In genomic region chr18:5287854-5288253, GRCh38 we compare ENCODE assay signal across 24 cellular contexts. TPM values are rescaled to one million over a fixed set of nuclear protein-coding genes. Genes with fewer than 3 reads are reported as not detected.
DNase-seq lines count a peak whose midpoint lies in the region; ATAC-seq, FAIRE-seq and TF ChIP-seq lines count a peak whose summit lies in the region.
"Had no signal": no experiment of that assay in that cellular context is flagged by ENCODE, and none has a peak within 500 bp of the region (broad histone marks: within the 10 kb centered on the region; RNA-seq: fewer than 3 reads in every experiment).

No MANE protein-coding gene starts in this region.

- H3K4me3 Mint-ChIP-seq in naive thymus-derived CD4-positive, alpha-beta T cell = peak overlapping the region in 1 of 10 donors; percentile 21

- H3K9ac ChIP-seq in SU-DHL-6 (ENCODE audit: low read length) = no peak overlapping the region

- no peaks in the 10 kb centered on the region for H3K9me3 Mint-ChIP-seq in naive thymus-derived CD4-positive, alpha-beta T cell

- CTCF ChIA-PET in naive thymus-derived CD4-positive, alpha-beta T cell (lab: Charles Lee) = no interaction called here

- intact Hi-C loops in naive thymus-derived CD4-positive, alpha-beta T cell (cut with micrococcal nuclease) = no loop called here

- POLR2A ChIA-PET in naive thymus-derived CD4-positive, alpha-beta T cell (lab: Charles Lee) = interaction anchor here (2.0 kb wide), 1 partner anchor 50 kb away, joined by 4 read pairs; no protein-coding TSS in a partner anchor

- H3K4me1 Mint-ChIP-seq in naive thymus-derived CD4-positive, alpha-beta T cell = peaks cover 9 to 70% (median 62%) of the 10 kb centered on the region in 7 donors

- H3K36me3 ChIP-seq in H7 (replicated peaks; ENCODE audit: control insufficient read depth, insufficient read depth, low read length) (peaks cover 8% of the 10 kb centered on the region), SU-DHL-6 (ENCODE audit: low read length) (peaks cover 12% of the 10 kb centered on the region; the same call in 1 of the 2 replicates)
- peaks cover 3 to 14% (median 13%) of the 10 kb centered on the region in 3 experiments for H3K36me3 ChIP-seq in naive thymus-derived CD4-positive, alpha-beta T cell (ENCODE audit: control insufficient read depth in 2 of 3, insufficient read depth in 3 of 3, low read length in 3 of 3)

- peak overlapping the region in 5 of 9 donors; percentile 20 to 83 (median 54) for H3K27ac Mint-ChIP-seq in naive thymus-derived CD4-positive, alpha-beta T cell

- DNase-seq in NCI-H82 (lab: John Stamatoyannopoulos, UW) = peak; percentile 56
- no peak for DNase-seq in NCI-H82 treated with DMSO at 0.1 percent for 48 hours (lab: John Stamatoyannopoulos, UW; ENCODE audit: unreplicated experiment)
- peak; percentile 7 for DNase-seq in H7
- no peak for DNase-seq in naive thymus-derived CD4-positive, alpha-beta T cell
- no peak for DNase-seq in GM12891 (ENCODE audit: insufficient read length, low spot score)
- no peak for DNase-seq in NCI-H1930 (lab: John Stamatoyannopoulos, UW)
- DNase-seq: AML-193, DND-41, NCI-H1092, NCI-H1436 treated with DMSO at 0.1 percent for 48 hours, NCI-H2029, NCI-H2171, NCI-H526 treated with DMSO at 0.1 percent for 48 hours, SIG-M5, T-helper 1 cell had no signal

- H3K27ac ChIP-seq in SU-DHL-6 (ENCODE audit: low read depth, low read length) = peak overlapping the region; percentile 79
- no peak overlapping the region for H3K27ac ChIP-seq in naive thymus-derived CD4-positive, alpha-beta T cell (ENCODE audit: low read depth, low read length)
- H3K27ac ChIP-seq: C4-2B had no signal

- peaks cover 2 to 12% of the 10 kb centered on the region in 2 donors for H3K4me1 ChIP-seq in naive thymus-derived CD4-positive, alpha-beta T cell (ENCODE audit: control insufficient read depth in 2 of 2, insufficient read depth in 2 of 2, low read length in 2 of 2)

- H3K36me3 Mint-ChIP-seq in naive thymus-derived CD4-positive, alpha-beta T cell = peaks cover 14 to 33% (median 22%) of the 10 kb centered on the region in 5 donors

- H3K79me2 ChIP-seq in SU-DHL-6 (ENCODE audit: insufficient read depth, low read length) = peaks cover 4% of the 10 kb centered on the region

- H3F3A ChIP-seq in SU-DHL-6 (ENCODE audit: insufficient read depth) = peaks cover 11% of the 10 kb centered on the region

- ATAC-seq in naive thymus-derived CD4-positive, alpha-beta T cell = no peak
- no peak for ATAC-seq in GM18867 (IDR thresholded peaks at IDR 0.05; ENCODE audit: unreplicated experiment)
- ATAC-seq: HepG2, K562, Panc1, SK-N-SH treated with all-trans-retinoic acid at 6 μM for 48 hours had no signal

- no peaks in the 10 kb centered on the region for H3K9me2 ChIP-seq in SU-DHL-6 (replicated peaks; ENCODE audit: insufficient read depth, low read length)

- H3K4me3 ChIP-seq in H7 (ENCODE audit: insufficient read depth, low read depth, low read length) (no peak overlapping the region), SU-DHL-6 (ENCODE audit: insufficient read depth, low read length, poor library complexity, severe bottlenecking) (no peak overlapping the region)
- no peak overlapping the region for H3K4me3 ChIP-seq in naive thymus-derived CD4-positive, alpha-beta T cell (ENCODE audit: low read length)
- H3K4me3 ChIP-seq: K562 had no signal

- H2AFZ ChIP-seq in SU-DHL-6 (ENCODE audit: low read depth, low read length, severe bottlenecking) = no peak overlapping the region

- no peak for TF ChIP-seq CTCF in SU-DHL-6 (IDR thresholded peaks at IDR 0.05; ENCODE audit: insufficient read depth, low read length, poor library complexity, severe bottlenecking)

- no peaks in the 10 kb centered on the region for H3K27me3 ChIP-seq in H7 (ENCODE audit: control insufficient read depth, insufficient read depth, low read length)
- H3K27me3 ChIP-seq in SU-DHL-6 (ENCODE audit: low read length) = no peaks in the 10 kb centered on the region
- no peaks in the 10 kb centered on the region for H3K27me3 ChIP-seq in naive thymus-derived CD4-positive, alpha-beta T cell (ENCODE audit: control insufficient read depth in 2 of 2, insufficient read depth in 2 of 2, low read length in 2 of 2)

- H3K9me3 ChIP-seq in SU-DHL-6 (ENCODE audit: insufficient read depth, low read length) = no peaks in the 10 kb centered on the region
- H3K9me3 ChIP-seq in naive thymus-derived CD4-positive, alpha-beta T cell (ENCODE audit: control insufficient read depth in 2 of 3, low read length in 3 of 3) = no peaks in the 10 kb centered on the region

- FAIRE-seq in GM12891 (lab: Jason Lieb, UNC) = no peak
- FAIRE-seq: D721Med, GM19239, HepG2, K562 had no signal

- H3K27me3 Mint-ChIP-seq in naive thymus-derived CD4-positive, alpha-beta T cell = no peaks in the 10 kb centered on the region

- no peaks in the 10 kb centered on the region for H4K20me1 ChIP-seq in SU-DHL-6 (ENCODE audit: low read depth, low read length)

- no peak for TF ChIP-seq POLR2A in GM12891 (IDR thresholded peaks at IDR 0.05; ENCODE audit: low read depth, low read length)

- peak overlapping the region; percentile 83 for H3K4me2 ChIP-seq in SU-DHL-6 (ENCODE audit: low read depth, low read length, poor library complexity, severe bottlenecking)

TF ChIP-seq in GM12891, 5 proteins besides CTCF, POLR2A, EP300 and RAD21:
- TF ChIP-seq PAX5 (IDR thresholded peaks at IDR 0.05; ENCODE audit: insufficient read depth, low read length, severe bottlenecking) = no peak
- no peak for TF ChIP-seq TAF1 (IDR thresholded peaks at IDR 0.05; ENCODE audit: low read depth, low read length)
- no peak for TF ChIP-seq POU2F2 (IDR thresholded peaks at IDR 0.05; ENCODE audit: low read depth, low read length)
- no peak for TF ChIP-seq SPI1 (IDR thresholded peaks at IDR 0.05; ENCODE audit: low read depth, low read length)
- TF ChIP-seq POLR2AphosphoS5 (IDR thresholded peaks at IDR 0.05; ENCODE audit: low read depth, low read length) = no peak

RNA-seq across cellular contexts. Expression of gene ZBTB14, which starts 7.7 kb away (rescaled TPM):
- total RNA-seq in H7 (2014; rRNA removed; shearing (Covaris generic)) = 15.1 and 19.9 TPM in 2 replicates
- total RNA-seq in naive thymus-derived CD4-positive, alpha-beta T cell = 10 to 100 TPM; 22.9 to 49.5 (median 28.6) TPM
- polyA plus RNA-seq in naive thymus-derived CD4-positive, alpha-beta T cell = 10 to 100 TPM; 16.0 to 19.8 TPM
- 4.9 TPM for polyA plus RNA-seq in GM12891 (2012; ENCODE audit: low read depth, missing spikeins)

Comparison
In these comparisons a context has a peak if more than half of its experiments do, and no peak if none do; other contexts are left out.
1. DNase-seq: peak in NCI-H82 (single experiment) and H7 (single experiment); none in NCI-H82 treated with DMSO at 0.1 percent for 48 hours (single experiment), naive thymus-derived CD4-positive, alpha-beta T cell (0 of 9), GM12891 (single experiment) and NCI-H1930 (0 of 2).